In the genomic region with DNA sequence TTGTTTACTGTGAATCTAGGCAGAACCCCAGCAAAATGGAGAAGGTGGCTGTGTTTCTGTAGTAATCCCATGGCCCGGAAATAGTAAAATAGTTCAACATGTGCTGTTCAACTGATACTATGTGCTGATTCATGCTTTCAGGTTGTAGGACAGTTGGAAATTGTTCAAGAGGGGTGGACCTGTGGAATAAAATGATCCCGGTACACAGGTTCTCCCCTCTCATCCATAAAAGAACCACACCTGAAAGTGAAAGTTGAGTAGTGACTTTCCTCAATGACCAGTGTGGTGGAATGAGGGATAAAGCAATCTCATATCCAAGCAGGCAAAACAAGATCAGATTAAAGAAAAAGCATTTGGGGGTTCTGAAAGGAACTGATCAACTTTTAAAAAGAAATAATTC, we compare ENCODE assay signal across 24 cellular contexts.
"Had no signal": no experiment of that assay in that cellular context is flagged by ENCODE, and none has a peak within 500 bp of the region (broad histone marks: within the 10 kb centered on the region; RNA-seq: fewer than 3 reads in every experiment).

No MANE protein-coding gene starts in this region.

- DNase-seq: colonic mucosa; effector CD8-positive, alpha-beta T cell; endodermal cell; foreskin fibroblast; gastrocnemius medialis; head of caudate nucleus; kidney; left cardiac atrium; left ventricle myocardium superior; naive B cell; pancreas; right lobe of liver; stimulated activated CD4-positive, alpha-beta T cell treated with anti-CD3 and anti-CD28 coated beads, Interleukin-2, amount 100 ng/mL, for 24 hours; stimulated activated CD4-positive, alpha-beta T cell treated with anti-CD3 and anti-CD28 coated beads, Interleukin-4, amount 100 ng/mL, for 24 hours; stimulated activated naive CD4-positive, alpha-beta T cell treated with Interleukin-2 at 50 U/mL for 16 hours; stomach; thyroid gland; trophoblast cell had no signal

- H3K27me3 ChIP-seq: colonic mucosa, gastrocnemius medialis, neutrophil, pancreas, right lobe of liver, stomach, thyroid gland had no signal

- ATAC-seq: esophagus mucosa; gastrocnemius medialis; left cardiac atrium; left ventricle myocardium superior; natural killer cell treated with Interleukin-12 subunit alpha and Interleukin-12 subunit beta and Interleukin-15 and Interleukin-18, amount 100 ng/mL, for 72 hours; stimulated activated effector memory CD8-positive, alpha-beta T cell treated with anti-CD3 and anti-CD28 coated beads, Interleukin-12 subunit alpha, Interleukin-12 subunit beta, amount 100 ng/mL, for 72 hours had no signal

- H3K36me3 ChIP-seq: colonic mucosa, gastrocnemius medialis, neutrophil, pancreas, right lobe of liver, stomach, thyroid gland had no signal

- H3K27ac ChIP-seq: colonic mucosa, epithelial cell of prostate, gastrocnemius medialis, neutrophil, pancreas, right lobe of liver, stomach, thyroid gland had no signal

- H3K9me3 ChIP-seq: colonic mucosa, gastrocnemius medialis, neutrophil, pancreas, right lobe of liver, stomach, thyroid gland had no signal

- H3K4me3 ChIP-seq: colonic mucosa, gastrocnemius medialis, lung, pancreas, right lobe of liver, stomach, thyroid gland had no signal

- H3K4me1 ChIP-seq: colonic mucosa, gastrocnemius medialis, pancreas, right lobe of liver, stomach, thyroid gland had no signal
